ENCODE assay signal across 26 cellular contexts in genomic region chr11:86745571-86745970, GRCh38. TPM values are rescaled to one million over a fixed set of nuclear protein-coding genes. Genes with fewer than 3 reads are reported as not detected.
A peak's percentile ranks its signal among the peaks of the same experiment; 100 is the strongest.
DNase-seq lines count a peak whose midpoint lies in the region; ATAC-seq and TF ChIP-seq lines count a peak whose summit lies in the region.
"Had no signal": no experiment of that assay in that cellular context is flagged by ENCODE, and none has a peak within 500 bp of the region (broad histone marks: within the 10 kb centered on the region; RNA-seq: fewer than 3 reads in every experiment).

No MANE protein-coding gene starts in this region.

- DNase-seq in DMS53 (lab: John Stamatoyannopoulos, UW) (peak; percentile 53), DMS53 treated with DMSO at 0.1 percent for 48 hours (lab: John Stamatoyannopoulos, UW; ENCODE audit: unreplicated experiment) (no peak), RWPE2 (ENCODE audit: low spot score) (no peak), kidney epithelial cell (ENCODE audit: low read depth) (peak; percentile 23), type B pancreatic cell (ENCODE audit: extremely low spot score, unreplicated experiment) (no peak), COR-L47 (lab: John Stamatoyannopoulos, UW) (no peak), mucosa of descending colon (no peak), spleen (no peak)
- DNase-seq: activated gamma-delta T cell; activated T-cell treated with anti-CD3 and anti-CD28 coated beads, Interleukin-2, amount 50 U/mL, for 1 hour; CD4-positive, alpha-beta T cell; NCI-H1436; NCI-H2081 treated with DMSO at 0.1 percent for 48 hours; NCI-H82; pancreas; right cardiac atrium; stimulated activated CD4-positive, alpha-beta T cell treated with anti-CD3 and anti-CD28 coated beads, Interleukin-4, amount 100 ng/mL, for 24 hours; SW 1271; T1000; WERI-Rb-1 had no signal

- peaks cover 6% of the 10 kb centered on the region for H3K9me3 Mint-ChIP-seq in type B pancreatic cell
- H3K9me3 Mint-ChIP-seq: activated CD4-positive, alpha-beta T cell treated with anti-CD3 and anti-CD28 coated beads, Interleukin-2, amount 10 ng/mL, durations not matched to agents 24 days and 14 days; CD4-positive, alpha-beta T cell; nephron; stimulated activated memory B cell treated with anti-CD40 and anti-IgM and Interleukin-4, amounts not matched to agents 10 μg/mL and 1 μg/mL and 100 μg/mL, for 72 hours had no signal

- TF ChIP-seq POLR2A in spleen (IDR thresholded peaks at IDR 0.05) = no peak

- peak overlapping the region; percentile 35 for H3K27ac Mint-ChIP-seq in type B pancreatic cell
- H3K27ac Mint-ChIP-seq: activated CD4-positive, alpha-beta T cell treated with anti-CD3 and anti-CD28 coated beads, Interleukin-2, amount 10 ng/mL, durations not matched to agents 24 days and 14 days; CD4-positive, alpha-beta T cell; stimulated activated memory B cell treated with anti-CD40 and anti-IgM and Interleukin-4, amounts not matched to agents 10 μg/mL and 1 μg/mL and 100 μg/mL, for 72 hours had no signal

- H3K36me3 Mint-ChIP-seq in type B pancreatic cell = no peaks in the 10 kb centered on the region
- H3K36me3 Mint-ChIP-seq: stimulated activated memory B cell treated with anti-CD40 and anti-IgM and Interleukin-4, amounts not matched to agents 10 μg/mL and 1 μg/mL and 100 μg/mL, for 72 hours had no signal

- ATAC-seq in RWPE2 (ENCODE audit: low read depth) = no peak
- no peak for ATAC-seq in mucosa of descending colon
- ATAC-seq: K562; pancreas; right cardiac atrium; Right ventricle myocardium inferior; stimulated activated memory B cell treated with anti-CD40 and anti-IgM and Interleukin-4, amounts not matched to agents 10 μg/mL and 1 μg/mL and 100 μg/mL, for 72 hours had no signal

- TF ChIP-seq CTCF in RWPE2 (IDR thresholded peaks at IDR 0.05; ENCODE audit: poor library complexity, severe bottlenecking) (no peak), kidney epithelial cell (IDR thresholded peaks at IDR 0.05; ENCODE audit: insufficient read depth, low read length, poor library complexity, severe bottlenecking) (no peak), type B pancreatic cell (conservative IDR thresholded peaks at IDR 0.05) (no peak), mucosa of descending colon (IDR thresholded peaks at IDR 0.05) (no peak), spleen (IDR thresholded peaks at IDR 0.05 in 8 of 11, conservative IDR thresholded peaks at IDR 0.05 in 3 of 11) (no peak)

- H3K27ac ChIP-seq in RWPE2 (ENCODE audit: poor library complexity, severe bottlenecking) (peak overlapping the region; percentile 99), spleen (no peak overlapping the region)
- H3K27ac ChIP-seq: 22Rv1, pancreas, WERI-Rb-1 had no signal

- peaks cover 10% of the 10 kb centered on the region for H3K27me3 Mint-ChIP-seq in type B pancreatic cell

- H3K4me3 Mint-ChIP-seq in type B pancreatic cell = no peak overlapping the region
- H3K4me3 Mint-ChIP-seq: activated CD4-positive, alpha-beta T cell treated with anti-CD3 and anti-CD28 coated beads, Interleukin-2, amount 10 ng/mL, durations not matched to agents 24 days and 14 days; CD4-positive, alpha-beta T cell; nephron; stimulated activated memory B cell treated with anti-CD40 and anti-IgM and Interleukin-4, amounts not matched to agents 10 μg/mL and 1 μg/mL and 100 μg/mL, for 72 hours had no signal

- H3K9me3 ChIP-seq in RWPE2 (ENCODE audit: severe bottlenecking) (no peaks in the 10 kb centered on the region), mucosa of descending colon (no peaks in the 10 kb centered on the region), spleen (no peaks in the 10 kb centered on the region)
- H3K9me3 ChIP-seq: pancreas had no signal

- peaks cover 57% of the 10 kb centered on the region for H3K4me1 Mint-ChIP-seq in type B pancreatic cell (ENCODE audit: unreplicated experiment)
- H3K4me1 Mint-ChIP-seq: stimulated activated memory B cell treated with anti-CD40 and anti-IgM and Interleukin-4, amounts not matched to agents 10 μg/mL and 1 μg/mL and 100 μg/mL, for 72 hours had no signal

- H3K36me3 ChIP-seq in RWPE2 (ENCODE audit: low read depth) (no peaks in the 10 kb centered on the region), kidney epithelial cell (ENCODE audit: control insufficient read depth, insufficient read depth, low read length) (no peaks in the 10 kb centered on the region), mucosa of descending colon (ENCODE audit: low read depth) (no peaks in the 10 kb centered on the region), spleen (no peaks in the 10 kb centered on the region)
- H3K36me3 ChIP-seq: pancreas, WERI-Rb-1 had no signal

- H3K4me3 ChIP-seq in RWPE2 (ENCODE audit: severe bottlenecking) = no peak overlapping the region
- H3K4me3 ChIP-seq in kidney epithelial cell (ENCODE audit: low read depth, low read length) = no peak overlapping the region
- no peak overlapping the region for H3K4me3 ChIP-seq in mucosa of descending colon
- no peak overlapping the region for H3K4me3 ChIP-seq in spleen
- H3K4me3 ChIP-seq: K562, pancreas had no signal

- peaks cover 33% of the 10 kb centered on the region for H3K4me1 ChIP-seq in RWPE2 (ENCODE audit: insufficient read depth, poor library complexity, severe bottlenecking)
- peaks cover 3% of the 10 kb centered on the region for H3K4me1 ChIP-seq in mucosa of descending colon (ENCODE audit: low read depth)
- peaks cover 0 to 11% (median 5%) of the 10 kb centered on the region in 6 donors for H3K4me1 ChIP-seq in spleen

- intact Hi-C loops in mucosa of descending colon (cut with DNase I, micrococcal nuclease) = no loop called here
- intact Hi-C loops in spleen (cut with DNase I; ENCODE audit: low total_unique reads) = no loop called here

- no peaks in the 10 kb centered on the region for H3K27me3 ChIP-seq in RWPE2 (ENCODE audit: insufficient read depth, poor library complexity, severe bottlenecking)
- no peaks in the 10 kb centered on the region for H3K27me3 ChIP-seq in kidney epithelial cell (ENCODE audit: control insufficient read depth, insufficient read depth, low read length)
- H3K27me3 ChIP-seq in spleen (replicated peaks in 1 of 7) = no peaks in the 10 kb centered on the region
- H3K27me3 ChIP-seq: pancreas had no signal

- WGBS in spleen, 5 donors = 69 to 97% (median 93%) methylated on average over 2 of the region's 2 CpGs

RNA-seq across cellular contexts. Expression of gene PRSS23, which starts 54.8 kb away (rescaled TPM):
- 38.5 and 56.6 TPM in 2 replicates for total RNA-seq in kidney epithelial cell
- total RNA-seq in type B pancreatic cell (ENCODE audit: low replicate concordance) = 47.1 and 48.1 TPM in 2 replicates
- total RNA-seq in mucosa of descending colon = 100 to 1,000 TPM in 2 of 3 donors, 10 to 100 TPM in 1; 75.0 to 128 (median 122) TPM
- total RNA-seq in spleen = 10 to 100 TPM in 6 of 7 donors, 1 to 10 TPM in 1; 9.6 to 28.0 (median 16.1) TPM
- 1 to 10 TPM; 1.5 to 4.8 (median 3.9) TPM for polyA plus RNA-seq in spleen

Comparison
In these comparisons a context has a peak if more than half of its experiments do, and no peak if none do; other contexts are left out.
1. DNase-seq: peak in DMS53 (single experiment) and kidney epithelial cell (single experiment); none in DMS53 treated with DMSO at 0.1 percent for 48 hours (single experiment), RWPE2 (single experiment), type B pancreatic cell (single experiment), COR-L47 (single experiment), mucosa of descending colon (0 of 3) and spleen (single experiment).